In the genomic region with DNA sequence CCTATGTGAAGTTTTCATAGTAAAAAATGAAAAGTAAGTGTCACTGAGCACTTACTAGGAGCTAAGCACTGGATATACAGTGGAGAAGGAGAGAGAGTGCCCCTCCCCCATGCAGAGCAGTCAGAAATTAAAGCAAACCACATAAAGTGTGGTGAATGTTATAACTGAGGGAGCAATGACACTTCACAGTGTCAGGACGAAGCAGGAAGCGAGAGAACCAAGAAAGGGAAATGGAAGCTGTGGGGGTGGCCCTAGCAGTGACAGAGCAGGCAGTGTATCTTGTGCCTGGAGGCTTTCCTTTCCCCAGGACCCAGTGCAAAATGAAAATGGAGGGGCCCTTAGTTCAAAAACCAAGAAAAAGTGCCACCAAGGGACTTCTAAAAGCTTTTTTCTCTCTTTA, we compare ENCODE assay signal across 8 cellular contexts. TPM values are rescaled to one million over a fixed set of nuclear protein-coding genes. Genes with fewer than 3 reads are reported as not detected.
DNase-seq lines count a peak whose midpoint lies in the region; ATAC-seq lines count a peak whose summit lies in the region.

No MANE protein-coding gene starts in this region.

- in situ Hi-C loops in ACHN (cut with HindIII; ENCODE audit: low pct_ligation_motif_present, low pct_unique_long_range_greater_than_20kb, low sequenced_read_pairs), result no loop called here

- H3K4me1 Mint-ChIP-seq in stimulated activated naive CD8-positive, alpha-beta T cell treated with anti-CD3 and anti-CD28 coated beads, Interleukin-15, amount 100 ng/mL, for 72 hours, result peaks cover 85% of the 10 kb centered on the region

- no peaks in the 10 kb centered on the region for H3K9me3 Mint-ChIP-seq in stimulated activated naive CD8-positive, alpha-beta T cell treated with anti-CD3 and anti-CD28 coated beads, Interleukin-15, amount 100 ng/mL, for 72 hours

- H3K27me3 Mint-ChIP-seq in stimulated activated naive CD8-positive, alpha-beta T cell treated with anti-CD3 and anti-CD28 coated beads, Interleukin-15, amount 100 ng/mL, for 72 hours, result no peaks in the 10 kb centered on the region

- peak overlapping the region; percentile 77 to 96 for H3K27ac Mint-ChIP-seq in stimulated activated naive CD8-positive, alpha-beta T cell treated with anti-CD3 and anti-CD28 coated beads, Interleukin-15, amount 100 ng/mL, for 72 hours

- DNase-seq in activated gamma-delta T cell treated with Interleukin-2 at 50 U/mL for 16 hours, result peak; percentile 29
- DNase-seq in activated gamma-delta T cell (lab: John Stamatoyannopoulos, UW), result no peak
- peak; percentile 68 for DNase-seq in UCSD-AML1 (lab: John Stamatoyannopoulos, UW; ENCODE audit: unreplicated experiment)
- peak in 1 of 2 donors; percentile 62 for DNase-seq in stimulated activated naive CD8-positive, alpha-beta T cell treated with anti-CD3 and anti-CD28 coated beads, Interleukin-15, amount 100 ng/mL, for 72 hours
- DNase-seq in ACHN, result no peak
- DNase-seq in HCEC 1CT, result no peak

- ATAC-seq in esophagus mucosa (peak; percentile 32), GM19455 (IDR thresholded peaks at IDR 0.05; ENCODE audit: unreplicated experiment) (no peak)
- peak; percentile 72 for ATAC-seq in stimulated activated naive CD8-positive, alpha-beta T cell treated with anti-CD3 and anti-CD28 coated beads, Interleukin-15, amount 100 ng/mL, for 72 hours

- H3K4me3 Mint-ChIP-seq in stimulated activated naive CD8-positive, alpha-beta T cell treated with anti-CD3 and anti-CD28 coated beads, Interleukin-15, amount 100 ng/mL, for 72 hours, result peak overlapping the region; percentile 55 to 72

RNA-seq across cellular contexts. Expression of a gene that starts 21.5 kb away (rescaled TPM):
- 21.5 TPM for total RNA-seq in esophagus mucosa

Comparison
In these comparisons a context has a peak if more than half of its experiments do, and no peak if none do; other contexts are left out.
1. DNase-seq: peak in activated gamma-delta T cell treated with Interleukin-2 at 50 U/mL for 16 hours (single experiment) and UCSD-AML1 (single experiment); none in activated gamma-delta T cell (single experiment), ACHN (single experiment) and HCEC 1CT (single experiment).